In the genomic region with DNA sequence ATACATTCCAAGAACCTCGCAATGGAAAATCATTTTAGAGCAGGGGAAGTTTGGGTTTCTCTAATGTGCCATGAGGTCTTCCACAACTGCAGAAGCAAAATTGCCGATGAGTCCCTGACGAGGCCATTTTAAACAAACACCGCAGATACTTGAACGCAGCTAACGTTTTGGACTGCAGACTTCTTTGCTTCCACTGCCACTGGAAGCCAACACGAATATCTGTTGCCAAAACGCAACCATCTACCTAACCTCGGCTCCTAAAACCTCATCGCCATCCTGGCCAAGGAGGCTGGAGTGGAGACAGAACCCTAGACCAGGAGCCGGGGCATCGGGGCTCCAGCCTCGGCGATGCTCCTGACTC, we compare ENCODE assay signal across 8 cellular contexts. TPM values are rescaled to one million over a fixed set of nuclear protein-coding genes. Genes with fewer than 3 reads are reported as not detected.
DNase-seq lines count a peak whose midpoint lies in the region; ATAC-seq and TF ChIP-seq lines count a peak whose summit lies in the region.

No MANE protein-coding gene starts in this region.

- peak overlapping the region; percentile 90 for H3K4me3 ChIP-seq in SJCRH30
- H3K4me3 ChIP-seq in endocrine pancreas (ENCODE audit: control insufficient read depth, insufficient read depth, low read length) = peak overlapping the region; percentile 78

- H3T11ph ChIP-seq in H9 (ENCODE audit: low read length) = no peak overlapping the region

- H2BK12ac ChIP-seq in H9 (ENCODE audit: insufficient read length, low read depth, low read length) = no peak overlapping the region

- no peak overlapping the region for H2AFZ ChIP-seq in H9 (ENCODE audit: low read length)

- H3K27ac Mint-ChIP-seq in H9 (no peak overlapping the region), naive B cell (peak overlapping the region; percentile 90 to 99 (median 92))

- H3K9me3 ChIP-seq in H9 (ENCODE audit: control insufficient read depth, low read depth, low read length) (no peaks in the 10 kb centered on the region), SJCRH30 (replicated peaks) (no peaks in the 10 kb centered on the region), endocrine pancreas (ENCODE audit: control insufficient read depth, low read length) (no peaks in the 10 kb centered on the region)

- peaks cover 10 to 25% of the 10 kb centered on the region in 2 experiments for H3K4me1 Mint-ChIP-seq in H9
- peaks cover 24 to 51% (median 45%) of the 10 kb centered on the region in 3 donors for H3K4me1 Mint-ChIP-seq in naive B cell

- H3K23me2 ChIP-seq in H9 (ENCODE audit: insufficient read length, low read depth, low read length, poor library complexity, severe bottlenecking) = peaks cover 8% of the 10 kb centered on the region

- H3K4me1 ChIP-seq in H9 (ENCODE audit: insufficient read depth, low read length) = 0 out of 2 replicates have a peak, but pooled peaks cover 2% of the 10 kb centered on the region
- no peaks in the 10 kb centered on the region for H3K4me1 ChIP-seq in SJCRH30
- no peaks in the 10 kb centered on the region for H3K4me1 ChIP-seq in endocrine pancreas (ENCODE audit: control insufficient read depth, insufficient read depth, low read length)

- peak; percentile 36 for DNase-seq in CD1c-positive myeloid dendritic cell (ENCODE audit: extremely low spot score)
- DNase-seq in H9 = no peak
- DNase-seq in SJCRH30 = no peak
- DNase-seq in naive B cell = no peak
- DNase-seq in UCSD-AML1 (lab: John Stamatoyannopoulos, UW; ENCODE audit: unreplicated experiment) = no peak

- H3K9ac ChIP-seq in H9 (ENCODE audit: extremely low read depth, insufficient read length, low read length) (peak overlapping the region; percentile 72), endocrine pancreas (ENCODE audit: control insufficient read depth, insufficient read depth, low read length) (peak overlapping the region; percentile 33)

- H2AK5ac ChIP-seq in H9 (ENCODE audit: insufficient read length, low read length) = no peak overlapping the region

- no peak overlapping the region for H2BK15ac ChIP-seq in H9 (ENCODE audit: low read depth, low read length)

- no peak overlapping the region for H2BK5ac ChIP-seq in H9 (ENCODE audit: insufficient read length, low read length)

- H3K18ac ChIP-seq in H9 (ENCODE audit: insufficient read length, low read depth, low read length) = no peak overlapping the region

- H2BK120ac ChIP-seq in H9 (ENCODE audit: low read depth, low read length, poor library complexity, severe bottlenecking) = no peak overlapping the region

- no peak overlapping the region for H4K8ac ChIP-seq in H9 (replicated peaks; ENCODE audit: insufficient read length, low read depth, low read length)

- peak overlapping the region; percentile 85 for H3K4me2 ChIP-seq in H9 (ENCODE audit: insufficient read depth, insufficient read length, low read length)

- no peaks in the 10 kb centered on the region for H3K9me3 Mint-ChIP-seq in H9
- no peaks in the 10 kb centered on the region for H3K9me3 Mint-ChIP-seq in naive B cell

- peak overlapping the region; percentile 92 to 96 for H3K4me3 Mint-ChIP-seq in H9
- peak overlapping the region; percentile 91 to 99 (median 96) for H3K4me3 Mint-ChIP-seq in naive B cell

- no peak overlapping the region for H2BK20ac ChIP-seq in H9 (ENCODE audit: low read depth, low read length, poor library complexity, severe bottlenecking)

- no peaks in the 10 kb centered on the region for H3K36me3 ChIP-seq in SJCRH30
- H3K36me3 ChIP-seq in endocrine pancreas (ENCODE audit: control insufficient read depth, insufficient read depth, low read length) = no peaks in the 10 kb centered on the region

- H3K14ac ChIP-seq in H9 (ENCODE audit: insufficient read depth, low read length) = peak overlapping the region; percentile 44; the same call in 1 of the 2 replicates

- H3K27me3 ChIP-seq in H9 (ENCODE audit: insufficient read depth, low read length) (no peaks in the 10 kb centered on the region), SJCRH30 (no peaks in the 10 kb centered on the region), endocrine pancreas (ENCODE audit: control insufficient read depth, insufficient read depth, low read length) (no peaks in the 10 kb centered on the region)

- no peak overlapping the region for H4K5ac ChIP-seq in H9 (ENCODE audit: insufficient read length, low read depth, low read length)

- peaks cover 0 to 3% (median 0%) of the 10 kb centered on the region in 3 experiments; a peak in 2 of 7 replicates for H3K36me3 Mint-ChIP-seq in H9 (ENCODE audit: insufficient read depth in 1 of 3, low read depth in 3 of 3)
- H3K36me3 Mint-ChIP-seq in naive B cell = no peaks in the 10 kb centered on the region

- H4K91ac ChIP-seq in H9 (ENCODE audit: insufficient read length, low read depth, low read length) = no peak overlapping the region

- H4K20me1 ChIP-seq in H9 (ENCODE audit: control insufficient read depth, insufficient read depth, insufficient read length) = no peaks in the 10 kb centered on the region

- no peak for ATAC-seq in naive B cell (ENCODE audit: low read depth in 2 of 2)
- no peak for ATAC-seq in GM19328 (IDR thresholded peaks at IDR 0.05; ENCODE audit: unreplicated experiment)
- ATAC-seq in HG03025 (IDR thresholded peaks at IDR 0.05; ENCODE audit: low FRiP score, unreplicated experiment) = no peak

- no peaks in the 10 kb centered on the region for H3K79me2 ChIP-seq in H9 (ENCODE audit: insufficient read depth, low read length)

- no peak overlapping the region for H3K23ac ChIP-seq in H9 (ENCODE audit: insufficient read length, low read depth, low read length)

- no peaks in the 10 kb centered on the region for H3K79me1 ChIP-seq in H9 (ENCODE audit: insufficient read depth, low read depth, low read length, poor library complexity, severe bottlenecking)

- TF ChIP-seq CTCF in H9 (conservative IDR thresholded peaks at IDR 0.05) = no peak

- H3K27me3 Mint-ChIP-seq in H9 (ENCODE audit: low read depth) (peaks cover 10% of the 10 kb centered on the region), naive B cell (no peaks in the 10 kb centered on the region)

- H3K27ac ChIP-seq in H9 (ENCODE audit: insufficient read length, low read depth, low read length) (no peak overlapping the region), SJCRH30 (peak overlapping the region; percentile 24; the same call in 1 of the 2 replicates)

- WGBS in H9 (ENCODE audit: extremely low coverage, insufficient read length, low lambda C conversion rate) = no CpG with 5 or more reads among the region's 14 CpGs

- H3K4ac ChIP-seq in H9 (ENCODE audit: low read depth, low read length) = no peak overlapping the region

- no peak overlapping the region for H3K56ac ChIP-seq in H9 (ENCODE audit: insufficient read length, low read depth, low read length)

RNA-seq across cellular contexts. Expression of a gene that starts 0.5 kb away (rescaled TPM):
- total RNA-seq in H9 (2021) = 7.3 and 9.4 TPM in 2 replicates
- total RNA-seq in SJCRH30 (2014; rRNA removed; shearing (Covaris generic)) = 12.1 and 14.6 TPM in 2 replicates
- polyA plus RNA-seq in naive B cell (ENCODE audit: low read depth in 6 of 6) = 1 to 10 TPM; 2.3 to 5.8 (median 4.5) TPM

RNA-seq across cellular contexts. Expression of a gene that starts 22.8 kb away (rescaled TPM):
- not detected in 2 replicates for total RNA-seq in H9 (2021)
- total RNA-seq in SJCRH30 (2014; rRNA removed; shearing (Covaris generic)) = not detected in 2 replicates
- not detected for polyA plus RNA-seq in naive B cell (ENCODE audit: low read depth in 6 of 6)

RNA-seq across cellular contexts. Expression of a gene that starts 40.3 kb away (rescaled TPM):
- total RNA-seq in H9 (2021) = 72.0 and 76.0 TPM in 2 replicates
- total RNA-seq in SJCRH30 (2014; rRNA removed; shearing (Covaris generic)) = 57.5 and 61.7 TPM in 2 replicates
- polyA plus RNA-seq in naive B cell (ENCODE audit: low read depth in 6 of 6) = 10 to 100 TPM; 35.4 to 64.0 (median 48.9) TPM

Comparison
In these comparisons a context has a peak if more than half of its experiments do, and no peak if none do; other contexts are left out.
1. H3K27ac Mint-ChIP-seq: peak in naive B cell (6 of 6); none in H9 (0 of 3).